In the genomic region with DNA sequence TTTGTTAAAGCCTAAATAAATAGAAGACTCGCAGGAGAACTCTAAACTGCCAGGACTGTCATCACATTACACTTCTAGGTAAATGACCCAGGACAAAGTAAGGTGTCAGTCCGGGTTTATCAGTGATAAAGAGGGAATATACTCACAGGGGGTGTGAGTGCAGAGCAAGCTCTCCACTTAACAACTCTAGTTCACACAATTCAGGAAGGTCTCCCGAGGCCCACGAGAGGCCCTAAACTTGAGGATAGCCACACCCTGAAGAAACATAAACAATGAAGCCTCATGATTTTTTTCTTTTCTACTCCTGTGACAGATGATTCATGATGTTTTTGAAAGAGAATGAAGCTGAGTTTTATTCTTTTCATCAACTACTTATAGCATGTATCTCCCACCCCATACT, we compare ENCODE assay signal across 15 cellular contexts.
DNase-seq lines count a peak whose midpoint lies in the region; TF ChIP-seq lines count a peak whose summit lies in the region.
"Had no signal": no experiment of that assay in that cellular context is flagged by ENCODE, and none has a peak within 500 bp of the region (broad histone marks: within the 10 kb centered on the region; RNA-seq: fewer than 3 reads in every experiment).

No MANE protein-coding gene starts in this region.

- H2AFZ ChIP-seq in PC-9: peak overlapping the region; percentile 45; the same call in 1 of the 2 replicates

- no TSS peak for BruUV-seq in PC-9 (replicated peaks; lab: Mats Ljungman, UMichigan)

- H3F3A ChIP-seq in PC-9 (ENCODE audit: insufficient read depth, low read depth): no peaks in the 10 kb centered on the region

- no peaks in the 10 kb centered on the region for H3K9me3 ChIP-seq in PC-9 (ENCODE audit: insufficient read depth, low read depth)
- H3K9me3 ChIP-seq: A549, HAP-1, SK-N-SH had no signal

- CTCF ChIA-PET in HEK293T (lab: Yijun Ruan, JAX): no interaction called here
- CTCF ChIA-PET in PC-9 (lab: Charles Lee): interaction anchor here (0.7 kb wide), 1 partner anchor 31 kb away, joined by 3 read pairs; no protein-coding TSS in a partner anchor

- POLR2A ChIA-PET in HEK293T (lab: Yijun Ruan, JAX) (interaction anchor here (0.9 kb wide), 1 partner anchor 66 kb away, joined by 3 read pairs; a partner anchor contains a TSS), PC-9 (lab: Charles Lee; ENCODE audit: unreplicated experiment) (no interaction called here)

- intact Hi-C loops in PC-9 (cut with micrococcal nuclease; ENCODE audit: unreplicated experiment): no loop called here

- no peak overlapping the region for H3K4me3 ChIP-seq in PC-9
- H3K4me3 ChIP-seq: A549, HAP-1 had no signal

- no peaks in the 10 kb centered on the region for H3K27me3 ChIP-seq in PC-9 (ENCODE audit: insufficient read depth, low read depth)

- H3K27ac ChIP-seq in PC-9: no peak overlapping the region
- H3K27ac ChIP-seq: A549, KMS-11 had no signal

- TF ChIP-seq CTCF in PC-9 (conservative IDR thresholded peaks at IDR 0.05): no peak

- 0 out of 2 replicates have a peak, but pooled peaks cover 5% of the 10 kb centered on the region for H3K4me1 ChIP-seq in PC-9 (replicated peaks; ENCODE audit: insufficient read depth)

- no peaks in the 10 kb centered on the region for H4K20me1 ChIP-seq in PC-9 (ENCODE audit: insufficient read depth)

- no peaks in the 10 kb centered on the region for H3K36me3 ChIP-seq in PC-9 (ENCODE audit: low read depth)
- H3K36me3 ChIP-seq: HAP-1 had no signal

- 0 out of 2 replicates have a peak, but pooled peaks cover 8% of the 10 kb centered on the region for H3K9me2 ChIP-seq in PC-9 (ENCODE audit: insufficient read depth)
- H3K9me2 ChIP-seq: SK-N-SH had no signal

- H3K4me2 ChIP-seq in PC-9: no peak overlapping the region
- H3K4me2 ChIP-seq: A549, KMS-11, SK-N-SH had no signal

- H3K79me2 ChIP-seq in PC-9 (ENCODE audit: low read depth): no peaks in the 10 kb centered on the region

- DNase-seq in DMS153 treated with DMSO at 0.1 percent for 48 hours (lab: John Stamatoyannopoulos, UW; ENCODE audit: unreplicated experiment) (peak; percentile 17), HEK293T (ENCODE audit: extremely low spot score) (peak; percentile 23), PC-9 (no peak), iris pigment epithelial cell (ENCODE audit: low read depth) (peak; percentile 9), HT-29 (ENCODE audit: low spot score) (no peak), NCI-H146 treated with DMSO at 0.1 percent for 48 hours (lab: John Stamatoyannopoulos, UW; ENCODE audit: unreplicated experiment) (no peak), iPS-NIHi7 (ENCODE audit: extremely low spot score) (no peak)
- DNase-seq: NCI-H1694 treated with DMSO at 0.1 percent for 48 hours, NCI-H510A treated with DMSO at 0.1 percent for 48 hours, OCI-M1, SIG-M5, SK-N-SH had no signal

TF ChIP-seq in HEK293T, 16 proteins besides CTCF, POLR2A, EP300 and RAD21:
- TF ChIP-seq BHLHE40 (IDR thresholded peaks at IDR 0.05; ENCODE audit: borderline replicate concordance): no peak
- TF ChIP-seq, protein P1, sequence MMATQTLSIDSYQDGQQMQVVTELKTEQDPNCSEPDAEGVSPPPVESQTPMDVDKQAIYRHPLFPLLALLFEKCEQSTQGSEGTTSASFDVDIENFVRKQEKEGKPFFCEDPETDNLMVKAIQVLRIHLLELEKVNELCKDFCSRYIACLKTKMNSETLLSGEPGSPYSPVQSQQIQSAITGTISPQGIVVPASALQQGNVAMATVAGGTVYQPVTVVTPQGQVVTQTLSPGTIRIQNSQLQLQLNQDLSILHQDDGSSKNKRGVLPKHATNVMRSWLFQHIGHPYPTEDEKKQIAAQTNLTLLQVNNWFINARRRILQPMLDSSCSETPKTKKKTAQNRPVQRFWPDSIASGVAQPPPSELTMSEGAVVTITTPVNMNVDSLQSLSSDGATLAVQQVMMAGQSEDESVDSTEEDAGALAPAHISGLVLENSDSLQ (IDR thresholded peaks at IDR 0.05): peak; percentile 40; the same call in 1 of the 2 replicates

Comparison
In these comparisons a context has a peak if more than half of its experiments do, and no peak if none do; other contexts are left out.
1. DNase-seq: peak in DMS153 treated with DMSO at 0.1 percent for 48 hours (single experiment), HEK293T (single experiment) and iris pigment epithelial cell (single experiment); none in PC-9 (0 of 2), HT-29 (single experiment), NCI-H146 treated with DMSO at 0.1 percent for 48 hours (single experiment) and iPS-NIHi7 (single experiment).